ENCODE assay signal across 16 cellular contexts in the genomic region with DNA sequence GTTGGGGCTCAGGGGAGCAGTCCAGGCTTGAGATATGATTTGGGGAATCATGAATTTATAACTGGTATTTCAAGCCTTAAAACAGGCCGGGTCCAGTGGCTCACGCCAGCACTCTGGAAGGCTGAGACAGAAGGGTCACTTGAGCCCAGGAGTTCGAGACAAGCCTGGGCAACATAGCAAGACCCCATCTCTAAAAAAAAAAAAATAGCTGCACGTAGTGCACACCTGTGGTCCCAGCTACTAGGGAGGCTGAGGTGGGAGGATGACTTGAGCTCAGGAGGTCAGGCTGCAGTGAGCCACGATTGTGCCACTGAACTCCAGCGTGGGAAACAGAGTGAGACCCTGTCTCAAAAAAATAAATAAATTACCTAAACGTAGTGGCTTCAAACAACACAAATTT.
DNase-seq lines count a peak whose midpoint lies in the region; ATAC-seq and TF ChIP-seq lines count a peak whose summit lies in the region.
"Had no signal": no experiment of that assay in that cellular context is flagged by ENCODE, and none has a peak within 500 bp of the region (broad histone marks: within the 10 kb centered on the region; RNA-seq: fewer than 3 reads in every experiment).

No MANE protein-coding gene starts in this region.

- TF ChIP-seq POLR2A in sigmoid colon (IDR thresholded peaks at IDR 0.05): no peak

- H3K79me2 ChIP-seq in GM23248 (ENCODE audit: insufficient read depth): no peaks in the 10 kb centered on the region
- H3K79me2 ChIP-seq in smooth muscle cell (ENCODE audit: low read depth): no peaks in the 10 kb centered on the region

- POLR2A ChIA-PET in RWPE1 (lab: Yijun Ruan, JAX; ENCODE audit: low non-redundant PET): no interaction called here

- no peak for TF ChIP-seq EP300 in sigmoid colon (IDR thresholded peaks at IDR 0.05)

- no peaks in the 10 kb centered on the region for H3K27me3 ChIP-seq in GM23248 (replicated peaks; ENCODE audit: insufficient read depth)
- H3K27me3 ChIP-seq in esophagus (ENCODE audit: control insufficient read depth in 1 of 2, insufficient read depth in 2 of 2, low read length in 2 of 2): no peaks in the 10 kb centered on the region
- no peaks in the 10 kb centered on the region for H3K27me3 ChIP-seq in smooth muscle cell (ENCODE audit: low read depth)
- no peaks in the 10 kb centered on the region for H3K27me3 ChIP-seq in sigmoid colon

- no peaks in the 10 kb centered on the region for H3K36me3 ChIP-seq in GM23248 (ENCODE audit: low read depth)
- peaks cover 0 to 3% of the 10 kb centered on the region in 2 donors for H3K36me3 ChIP-seq in esophagus (ENCODE audit: control insufficient read depth in 2 of 2, insufficient read depth in 2 of 2, low read length in 1 of 2)
- no peaks in the 10 kb centered on the region for H3K36me3 ChIP-seq in smooth muscle cell (ENCODE audit: low read depth)
- H3K36me3 ChIP-seq in sigmoid colon: peaks cover 0 to 4% (median 0%) of the 10 kb centered on the region in 4 donors

- H3K9ac ChIP-seq in GM23248 (no peak overlapping the region), smooth muscle cell (ENCODE audit: low read depth) (no peak overlapping the region)

- 97% methylated on average over 7 of the region's 7 CpGs for WGBS in GM23248 (ENCODE audit: low coverage in 1 of 2, low lambda C conversion rate in 2 of 2, missing lambda C conversion rate in 2 of 2), 2 experiments
- 58 to 75% methylated on average over 7 of the region's 7 CpGs for WGBS in esophagus, 2 donors
- 89% methylated on average over 7 of the region's 7 CpGs for WGBS in smooth muscle cell (ENCODE audit: low lambda C conversion rate)
- 86 to 94% methylated on average over 7 of the region's 7 CpGs for WGBS in sigmoid colon, 2 donors

- in situ Hi-C loops in GM23248 (cut with MboI): no loop called here

- H3K4me1 ChIP-seq in GM23248 (ENCODE audit: insufficient read depth) (peaks cover 17% of the 10 kb centered on the region), esophagus (ENCODE audit: control insufficient read depth in 2 of 2, insufficient read depth in 2 of 2, low read length in 1 of 2) (peaks cover 3 to 13% of the 10 kb centered on the region in 2 donors), smooth muscle cell (ENCODE audit: low read depth) (peaks cover 4% of the 10 kb centered on the region), sigmoid colon (peaks cover 0 to 12% (median 5%) of the 10 kb centered on the region in 4 donors)

- no peaks in the 10 kb centered on the region for H3K9me3 ChIP-seq in GM23248 (ENCODE audit: low read depth)
- H3K9me3 ChIP-seq in esophagus (ENCODE audit: control insufficient read depth in 2 of 2, insufficient read depth in 1 of 2, low read depth in 1 of 2, low read length in 1 of 2): no peaks in the 10 kb centered on the region
- H3K9me3 ChIP-seq in smooth muscle cell (replicated peaks; ENCODE audit: low read depth): no peaks in the 10 kb centered on the region
- no peaks in the 10 kb centered on the region for H3K9me3 ChIP-seq in sigmoid colon

- no peak overlapping the region for H3K4me3 ChIP-seq in GM23248
- no peak overlapping the region for H3K4me3 ChIP-seq in esophagus (ENCODE audit: low read depth in 1 of 2, low read length in 2 of 2)
- H3K4me3 ChIP-seq in smooth muscle cell: no peak overlapping the region
- no peak overlapping the region for H3K4me3 ChIP-seq in sigmoid colon
- no peak overlapping the region for H3K4me3 ChIP-seq in foreskin fibroblast (ENCODE audit: low read depth in 1 of 2, low read length in 2 of 2)
- H3K4me3 ChIP-seq: SK-N-MC had no signal

- H3K9me2 ChIP-seq in GM23248 (ENCODE audit: insufficient read depth): no peaks in the 10 kb centered on the region

- intact Hi-C loops in sigmoid colon (cut with DNase I): no loop called here

- peak overlapping the region; percentile 57; the same call in 1 of the 2 replicates for H3K27ac ChIP-seq in GM23248
- H3K27ac ChIP-seq in RWPE1: peak overlapping the region; percentile 93
- peak overlapping the region; percentile 68 to 96 for H3K27ac ChIP-seq in esophagus (ENCODE audit: low read depth in 2 of 2, low read length in 1 of 2)
- peak overlapping the region; percentile 57 for H3K27ac ChIP-seq in smooth muscle cell (ENCODE audit: low read depth)
- H3K27ac ChIP-seq in sigmoid colon: no peak overlapping the region
- H3K27ac ChIP-seq: HL-60, SK-N-MC had no signal

- H3F3A ChIP-seq in GM23248 (ENCODE audit: insufficient read depth) (no peaks in the 10 kb centered on the region), smooth muscle cell (ENCODE audit: low read depth) (peaks cover 5% of the 10 kb centered on the region)

- H4K20me1 ChIP-seq in GM23248 (ENCODE audit: insufficient read depth) (no peaks in the 10 kb centered on the region), smooth muscle cell (ENCODE audit: low read depth) (no peaks in the 10 kb centered on the region)

- TF ChIP-seq CTCF in RWPE1 (conservative IDR thresholded peaks at IDR 0.05; ENCODE audit: low read depth) (no peak), smooth muscle cell (IDR thresholded peaks at IDR 0.05; ENCODE audit: borderline replicate concordance, insufficient read depth, poor library complexity, severe bottlenecking) (no peak), sigmoid colon (IDR thresholded peaks at IDR 0.05) (no peak), foreskin fibroblast (IDR thresholded peaks at IDR 0.05; ENCODE audit: low read depth, low read length) (no peak)

- H3K4me2 ChIP-seq in GM23248 (ENCODE audit: unreplicated experiment) (no peak overlapping the region), smooth muscle cell (no peak overlapping the region)

- CTCF ChIA-PET in RWPE1 (lab: Yijun Ruan, JAX): interaction anchor here (0.6 to 1.1 kb wide), 2 partner anchors 12 to 396 kb away, joined by 3 to 4 read pairs; no protein-coding TSS in a partner anchor

- DNase-seq in GM23248: no peak
- DNase-seq in RWPE1 (ENCODE audit: low spot score): no peak
- DNase-seq in smooth muscle cell (lab: John Stamatoyannopoulos, UW; ENCODE audit: unreplicated experiment): no peak
- no peak for DNase-seq in sigmoid colon
- DNase-seq in foreskin fibroblast: no peak
- no peak for DNase-seq in islet precursor cell
- DNase-seq: AML-193, GF-D8, NCI-H1417 treated with DMSO at 0.1 percent for 48 hours, NCI-H2029, NCI-H748 treated with DMSO at 0.1 percent for 48 hours had no signal

- ATAC-seq in HG03378 (IDR thresholded peaks at IDR 0.05; ENCODE audit: unreplicated experiment): no peak
- ATAC-seq: Right ventricle myocardium inferior had no signal

- no peak overlapping the region for H2AFZ ChIP-seq in GM23248
- H2AFZ ChIP-seq in smooth muscle cell (ENCODE audit: low read depth): no peak overlapping the region

Comparison
In these comparisons a context has a peak if more than half of its experiments do, and no peak if none do; other contexts are left out.
1. H3K27ac ChIP-seq: peak in GM23248 (single experiment), RWPE1 (single experiment), esophagus (2 of 2) and smooth muscle cell (single experiment); none in sigmoid colon (0 of 4).